15 cellular contexts compared by ENCODE assay signal in the genomic region with DNA sequence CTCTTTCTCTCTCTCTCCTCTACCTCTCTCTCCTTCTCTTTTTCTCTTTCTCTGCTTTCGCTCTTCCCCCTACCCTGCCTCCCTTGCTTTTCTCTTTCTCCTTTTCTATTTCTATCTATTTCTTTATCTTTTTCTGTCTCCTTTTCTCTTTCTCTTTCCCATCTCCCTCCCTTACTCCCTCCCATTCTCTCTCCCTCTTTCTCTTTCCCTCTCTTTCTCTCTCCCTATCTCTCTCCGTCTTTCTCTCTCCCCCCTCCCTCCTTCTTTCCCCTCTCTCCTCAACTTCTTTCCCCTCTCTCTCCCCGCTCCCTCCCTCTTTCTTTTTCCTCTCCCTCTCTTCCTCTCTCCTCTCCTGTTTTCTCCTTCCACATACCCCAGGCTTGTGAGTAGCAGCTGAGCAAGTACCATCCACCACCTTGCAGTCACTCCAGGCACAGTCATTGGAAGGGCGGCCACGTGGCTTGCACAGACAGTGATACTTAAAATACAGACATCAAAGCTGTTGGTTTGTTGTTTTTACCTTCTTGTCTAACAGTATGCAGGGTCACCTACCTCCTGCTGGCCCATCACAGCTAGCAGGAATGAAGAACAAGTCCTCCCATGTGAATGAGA.
"Had no signal": no experiment of that assay in that cellular context is flagged by ENCODE, and none has a peak within 500 bp of the region (broad histone marks: within the 10 kb centered on the region; RNA-seq: fewer than 3 reads in every experiment).

No MANE protein-coding gene starts in this region.

- H3K27me3 ChIP-seq: colonic mucosa had no signal

- H3K9me3 ChIP-seq: colonic mucosa, thoracic aorta had no signal

- DNase-seq: activated CD4-positive, alpha-beta memory T cell treated with anti-CD3 and anti-CD28 coated beads for 36 hours; activated naive CD8-positive, alpha-beta T cell treated with anti-CD3 and anti-CD28 coated beads, Interleukin-2, amount 50 U/mL, for 24 hours; activated T-cell treated with anti-CD3 and anti-CD28 coated beads for 4 hours; anterior cingulate cortex; colonic mucosa; foreskin melanocyte; glutamatergic neuron; hippocampal formation; stimulated activated naive B cell treated with anti-CD40 and anti-IgM and Interleukin-4, amounts not matched to agents 10 μg/mL and 1 μg/mL and 100 μg/mL, for 72 hours; T-helper 17 cell; WERI-Rb-1 had no signal

- ATAC-seq: activated naive CD8-positive, alpha-beta T cell treated with anti-CD3 and anti-CD28 coated beads, Interleukin-2, amount 50 U/mL, for 24 hours; left lobe of liver; T-helper 17 cell had no signal

- H3K27ac ChIP-seq: colonic mucosa, thoracic aorta, WERI-Rb-1 had no signal

- H3K4me3 Mint-ChIP-seq: activated CD4-positive, alpha-beta memory T cell treated with anti-CD3 and anti-CD28 coated beads for 36 hours; activated naive CD8-positive, alpha-beta T cell treated with anti-CD3 and anti-CD28 coated beads, Interleukin-2, amount 50 U/mL, for 24 hours; central memory CD8-positive, alpha-beta T cell; stimulated activated naive B cell treated with anti-CD40 and anti-IgM and Interleukin-4, amounts not matched to agents 10 μg/mL and 1 μg/mL and 100 μg/mL, for 72 hours; T-helper 17 cell had no signal

- H3K36me3 Mint-ChIP-seq: activated CD4-positive, alpha-beta memory T cell treated with anti-CD3 and anti-CD28 coated beads for 36 hours; stimulated activated naive B cell treated with anti-CD40 and anti-IgM and Interleukin-4, amounts not matched to agents 10 μg/mL and 1 μg/mL and 100 μg/mL, for 72 hours had no signal

- H3K36me3 ChIP-seq: colonic mucosa, thoracic aorta, WERI-Rb-1 had no signal

- FAIRE-seq: keratinocyte had no signal

- H3K9me3 Mint-ChIP-seq: activated CD4-positive, alpha-beta memory T cell treated with anti-CD3 and anti-CD28 coated beads for 36 hours; activated naive CD8-positive, alpha-beta T cell treated with anti-CD3 and anti-CD28 coated beads, Interleukin-2, amount 50 U/mL, for 24 hours; central memory CD8-positive, alpha-beta T cell; stimulated activated naive B cell treated with anti-CD40 and anti-IgM and Interleukin-4, amounts not matched to agents 10 μg/mL and 1 μg/mL and 100 μg/mL, for 72 hours had no signal

- H3K27ac Mint-ChIP-seq: activated CD4-positive, alpha-beta memory T cell treated with anti-CD3 and anti-CD28 coated beads for 36 hours; activated naive CD8-positive, alpha-beta T cell treated with anti-CD3 and anti-CD28 coated beads, Interleukin-2, amount 50 U/mL, for 24 hours; stimulated activated naive B cell treated with anti-CD40 and anti-IgM and Interleukin-4, amounts not matched to agents 10 μg/mL and 1 μg/mL and 100 μg/mL, for 72 hours; T-helper 17 cell had no signal

- H3K4me1 ChIP-seq: colonic mucosa had no signal

- H3K4me1 Mint-ChIP-seq: central memory CD8-positive, alpha-beta T cell had no signal

- H3K4me3 ChIP-seq: colonic mucosa, thoracic aorta had no signal
